Comparison of ENCODE assay signal across 1 cellular context in the genomic region with DNA sequence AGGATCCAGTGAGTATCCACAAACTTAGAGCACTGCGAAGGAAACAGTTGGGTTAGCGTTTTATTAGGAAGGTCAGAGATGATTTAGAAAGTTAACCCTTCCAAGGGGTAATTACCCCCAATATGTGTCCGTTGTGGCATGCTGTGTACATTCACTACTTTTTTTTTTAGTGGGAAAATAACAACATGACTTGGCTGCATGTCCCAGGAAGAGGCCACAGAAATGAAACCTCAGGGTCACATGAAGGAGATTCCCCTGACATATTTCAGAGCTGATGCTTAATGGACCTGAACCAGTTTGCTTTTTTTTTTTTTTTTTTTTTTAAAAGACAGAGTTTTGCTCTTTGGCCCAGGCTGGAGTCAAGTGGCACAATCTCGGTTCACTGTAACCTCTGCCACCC.
TF ChIP-seq lines count a peak whose summit lies in the region.

No MANE protein-coding gene starts in this region.

TF ChIP-seq in GM12878, 131 proteins besides CTCF, POLR2A, EP300 and RAD21 (continued from another document):
- TF ChIP-seq, protein P1, sequence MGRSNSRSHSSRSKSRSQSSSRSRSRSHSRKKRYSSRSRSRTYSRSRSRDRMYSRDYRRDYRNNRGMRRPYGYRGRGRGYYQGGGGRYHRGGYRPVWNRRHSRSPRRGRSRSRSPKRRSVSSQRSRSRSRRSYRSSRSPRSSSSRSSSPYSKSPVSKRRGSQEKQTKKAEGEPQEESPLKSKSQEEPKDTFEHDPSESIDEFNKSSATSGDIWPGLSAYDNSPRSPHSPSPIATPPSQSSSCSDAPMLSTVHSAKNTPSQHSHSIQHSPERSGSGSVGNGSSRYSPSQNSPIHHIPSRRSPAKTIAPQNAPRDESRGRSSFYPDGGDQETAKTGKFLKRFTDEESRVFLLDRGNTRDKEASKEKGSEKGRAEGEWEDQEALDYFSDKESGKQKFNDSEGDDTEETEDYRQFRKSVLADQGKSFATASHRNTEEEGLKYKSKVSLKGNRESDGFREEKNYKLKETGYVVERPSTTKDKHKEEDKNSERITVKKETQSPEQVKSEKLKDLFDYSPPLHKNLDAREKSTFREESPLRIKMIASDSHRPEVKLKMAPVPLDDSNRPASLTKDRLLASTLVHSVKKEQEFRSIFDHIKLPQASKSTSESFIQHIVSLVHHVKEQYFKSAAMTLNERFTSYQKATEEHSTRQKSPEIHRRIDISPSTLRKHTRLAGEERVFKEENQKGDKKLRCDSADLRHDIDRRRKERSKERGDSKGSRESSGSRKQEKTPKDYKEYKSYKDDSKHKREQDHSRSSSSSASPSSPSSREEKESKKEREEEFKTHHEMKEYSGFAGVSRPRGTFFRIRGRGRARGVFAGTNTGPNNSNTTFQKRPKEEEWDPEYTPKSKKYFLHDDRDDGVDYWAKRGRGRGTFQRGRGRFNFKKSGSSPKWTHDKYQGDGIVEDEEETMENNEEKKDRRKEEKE (IDR thresholded peaks at IDR 0.05) = no peak
- TF ChIP-seq CBX5 (IDR thresholded peaks at IDR 0.05; ENCODE audit: low read depth) (no peak), TCF3 (IDR thresholded peaks at IDR 0.05; ENCODE audit: borderline replicate concordance, insufficient read depth, low read depth, low read length) (no peak), RCOR1 (conservative IDR thresholded peaks at IDR 0.05; ENCODE audit: low read depth, low read length) (no peak), RUNX3 (IDR thresholded peaks at IDR 0.05; ENCODE audit: low read length) (peak; percentile 69)
- TF ChIP-seq, protein P2, sequence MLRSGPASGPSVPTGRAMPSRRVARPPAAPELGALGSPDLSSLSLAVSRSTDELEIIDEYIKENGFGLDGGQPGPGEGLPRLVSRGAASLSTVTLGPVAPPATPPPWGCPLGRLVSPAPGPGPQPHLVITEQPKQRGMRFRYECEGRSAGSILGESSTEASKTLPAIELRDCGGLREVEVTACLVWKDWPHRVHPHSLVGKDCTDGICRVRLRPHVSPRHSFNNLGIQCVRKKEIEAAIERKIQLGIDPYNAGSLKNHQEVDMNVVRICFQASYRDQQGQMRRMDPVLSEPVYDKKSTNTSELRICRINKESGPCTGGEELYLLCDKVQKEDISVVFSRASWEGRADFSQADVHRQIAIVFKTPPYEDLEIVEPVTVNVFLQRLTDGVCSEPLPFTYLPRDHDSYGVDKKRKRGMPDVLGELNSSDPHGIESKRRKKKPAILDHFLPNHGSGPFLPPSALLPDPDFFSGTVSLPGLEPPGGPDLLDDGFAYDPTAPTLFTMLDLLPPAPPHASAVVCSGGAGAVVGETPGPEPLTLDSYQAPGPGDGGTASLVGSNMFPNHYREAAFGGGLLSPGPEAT (IDR thresholded peaks at IDR 0.05; ENCODE audit: low read depth) = peak; percentile 74
TF ChIP-seq in GM12878: peak in this region for 10.
